ENCODE assay signal across 11 cellular contexts in the genomic region with DNA sequence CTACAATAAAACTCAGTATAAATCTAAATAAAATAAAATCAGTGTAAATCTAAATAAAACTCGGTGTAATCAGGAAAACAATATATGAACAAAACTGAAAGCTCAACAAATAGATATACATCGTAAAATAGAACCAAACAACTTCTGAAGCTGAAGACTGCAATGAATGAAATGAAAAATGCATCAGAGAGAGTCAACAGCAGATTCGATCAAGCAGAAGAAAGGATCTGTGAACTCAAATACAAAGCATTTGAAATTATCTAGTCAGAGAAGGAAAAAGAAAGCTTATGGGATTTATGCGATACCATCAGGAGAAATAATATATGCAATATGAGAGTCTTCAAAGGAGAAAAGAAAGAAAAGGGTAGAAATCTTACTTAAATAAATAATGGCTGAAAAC.
"Had no signal": no experiment of that assay in that cellular context is flagged by ENCODE, and none has a peak within 500 bp of the region (broad histone marks: within the 10 kb centered on the region; RNA-seq: fewer than 3 reads in every experiment).

No MANE protein-coding gene starts in this region.

- H3K36me3 ChIP-seq: HAP-1 had no signal

- H3K27ac ChIP-seq: GM23248 had no signal

- H2AFZ ChIP-seq: GM23248, GM23338 had no signal

- H3K4me2 ChIP-seq: GM23338 had no signal

- H3K4me1 ChIP-seq: HAP-1 had no signal

- H3K9ac ChIP-seq: GM23248 had no signal

- DNase-seq: GM23248, GOT3, H7, H9, HCEC 1CT, HFFc6 had no signal

- FAIRE-seq: H1, H54 had no signal

- H3K4me3 ChIP-seq: GM23248, GM23338, HAP-1 had no signal

- ATAC-seq: GM23338, HCT116 had no signal

- H3K9me3 ChIP-seq: HAP-1 had no signal
